In genomic region chr12:6289081-6289480, GRCh38 we compare ENCODE assay signal across 5 cellular contexts. TPM values are rescaled to one million over a fixed set of nuclear protein-coding genes. Genes with fewer than 3 reads are reported as not detected.
"Had no signal": no experiment of that assay in that cellular context is flagged by ENCODE, and none has a peak within 500 bp of the region (broad histone marks: within the 10 kb centered on the region; RNA-seq: fewer than 3 reads in every experiment).

No MANE protein-coding gene starts in this region.

RNA-seq across cellular contexts. Expression of gene PLEKHG6, which starts 21.4 kb away (rescaled TPM):
- total RNA-seq: LHCN-M2, MCF 10A, NCI-H460, OCI-LY7, RPMI7951 had no signal
